1 cellular context compared by ENCODE assay signal in genomic region chr22:24776525-24776924, GRCh38.
TF ChIP-seq lines count a peak whose summit lies in the region.

No MANE protein-coding gene starts in this region.

TF ChIP-seq in GM23338, 12 proteins besides CTCF, POLR2A, EP300 and RAD21 (continued from another document):
- TF ChIP-seq, protein P1, sequence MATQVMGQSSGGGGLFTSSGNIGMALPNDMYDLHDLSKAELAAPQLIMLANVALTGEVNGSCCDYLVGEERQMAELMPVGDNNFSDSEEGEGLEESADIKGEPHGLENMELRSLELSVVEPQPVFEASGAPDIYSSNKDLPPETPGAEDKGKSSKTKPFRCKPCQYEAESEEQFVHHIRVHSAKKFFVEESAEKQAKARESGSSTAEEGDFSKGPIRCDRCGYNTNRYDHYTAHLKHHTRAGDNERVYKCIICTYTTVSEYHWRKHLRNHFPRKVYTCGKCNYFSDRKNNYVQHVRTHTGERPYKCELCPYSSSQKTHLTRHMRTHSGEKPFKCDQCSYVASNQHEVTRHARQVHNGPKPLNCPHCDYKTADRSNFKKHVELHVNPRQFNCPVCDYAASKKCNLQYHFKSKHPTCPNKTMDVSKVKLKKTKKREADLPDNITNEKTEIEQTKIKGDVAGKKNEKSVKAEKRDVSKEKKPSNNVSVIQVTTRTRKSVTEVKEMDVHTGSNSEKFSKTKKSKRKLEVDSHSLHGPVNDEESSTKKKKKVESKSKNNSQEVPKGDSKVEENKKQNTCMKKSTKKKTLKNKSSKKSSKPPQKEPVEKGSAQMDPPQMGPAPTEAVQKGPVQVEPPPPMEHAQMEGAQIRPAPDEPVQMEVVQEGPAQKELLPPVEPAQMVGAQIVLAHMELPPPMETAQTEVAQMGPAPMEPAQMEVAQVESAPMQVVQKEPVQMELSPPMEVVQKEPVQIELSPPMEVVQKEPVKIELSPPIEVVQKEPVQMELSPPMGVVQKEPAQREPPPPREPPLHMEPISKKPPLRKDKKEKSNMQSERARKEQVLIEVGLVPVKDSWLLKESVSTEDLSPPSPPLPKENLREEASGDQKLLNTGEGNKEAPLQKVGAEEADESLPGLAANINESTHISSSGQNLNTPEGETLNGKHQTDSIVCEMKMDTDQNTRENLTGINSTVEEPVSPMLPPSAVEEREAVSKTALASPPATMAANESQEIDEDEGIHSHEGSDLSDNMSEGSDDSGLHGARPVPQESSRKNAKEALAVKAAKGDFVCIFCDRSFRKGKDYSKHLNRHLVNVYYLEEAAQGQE (IDR thresholded peaks at IDR 0.05; ENCODE audit: unreplicated experiment): no peak
- no peak for TF ChIP-seq EZH2phosphoT487 (IDR thresholded peaks at IDR 0.05; ENCODE audit: unreplicated experiment)
- TF ChIP-seq JUNB (IDR thresholded peaks at IDR 0.05; ENCODE audit: unreplicated experiment): no peak
- TF ChIP-seq ZNF114 (CRISPR knock-in tag; IDR thresholded peaks at IDR 0.05): no peak
- TF ChIP-seq ZNF331 (CRISPR knock-in tag; IDR thresholded peaks at IDR 0.05; ENCODE audit: low read depth): no peak
- TF ChIP-seq, protein P2, sequence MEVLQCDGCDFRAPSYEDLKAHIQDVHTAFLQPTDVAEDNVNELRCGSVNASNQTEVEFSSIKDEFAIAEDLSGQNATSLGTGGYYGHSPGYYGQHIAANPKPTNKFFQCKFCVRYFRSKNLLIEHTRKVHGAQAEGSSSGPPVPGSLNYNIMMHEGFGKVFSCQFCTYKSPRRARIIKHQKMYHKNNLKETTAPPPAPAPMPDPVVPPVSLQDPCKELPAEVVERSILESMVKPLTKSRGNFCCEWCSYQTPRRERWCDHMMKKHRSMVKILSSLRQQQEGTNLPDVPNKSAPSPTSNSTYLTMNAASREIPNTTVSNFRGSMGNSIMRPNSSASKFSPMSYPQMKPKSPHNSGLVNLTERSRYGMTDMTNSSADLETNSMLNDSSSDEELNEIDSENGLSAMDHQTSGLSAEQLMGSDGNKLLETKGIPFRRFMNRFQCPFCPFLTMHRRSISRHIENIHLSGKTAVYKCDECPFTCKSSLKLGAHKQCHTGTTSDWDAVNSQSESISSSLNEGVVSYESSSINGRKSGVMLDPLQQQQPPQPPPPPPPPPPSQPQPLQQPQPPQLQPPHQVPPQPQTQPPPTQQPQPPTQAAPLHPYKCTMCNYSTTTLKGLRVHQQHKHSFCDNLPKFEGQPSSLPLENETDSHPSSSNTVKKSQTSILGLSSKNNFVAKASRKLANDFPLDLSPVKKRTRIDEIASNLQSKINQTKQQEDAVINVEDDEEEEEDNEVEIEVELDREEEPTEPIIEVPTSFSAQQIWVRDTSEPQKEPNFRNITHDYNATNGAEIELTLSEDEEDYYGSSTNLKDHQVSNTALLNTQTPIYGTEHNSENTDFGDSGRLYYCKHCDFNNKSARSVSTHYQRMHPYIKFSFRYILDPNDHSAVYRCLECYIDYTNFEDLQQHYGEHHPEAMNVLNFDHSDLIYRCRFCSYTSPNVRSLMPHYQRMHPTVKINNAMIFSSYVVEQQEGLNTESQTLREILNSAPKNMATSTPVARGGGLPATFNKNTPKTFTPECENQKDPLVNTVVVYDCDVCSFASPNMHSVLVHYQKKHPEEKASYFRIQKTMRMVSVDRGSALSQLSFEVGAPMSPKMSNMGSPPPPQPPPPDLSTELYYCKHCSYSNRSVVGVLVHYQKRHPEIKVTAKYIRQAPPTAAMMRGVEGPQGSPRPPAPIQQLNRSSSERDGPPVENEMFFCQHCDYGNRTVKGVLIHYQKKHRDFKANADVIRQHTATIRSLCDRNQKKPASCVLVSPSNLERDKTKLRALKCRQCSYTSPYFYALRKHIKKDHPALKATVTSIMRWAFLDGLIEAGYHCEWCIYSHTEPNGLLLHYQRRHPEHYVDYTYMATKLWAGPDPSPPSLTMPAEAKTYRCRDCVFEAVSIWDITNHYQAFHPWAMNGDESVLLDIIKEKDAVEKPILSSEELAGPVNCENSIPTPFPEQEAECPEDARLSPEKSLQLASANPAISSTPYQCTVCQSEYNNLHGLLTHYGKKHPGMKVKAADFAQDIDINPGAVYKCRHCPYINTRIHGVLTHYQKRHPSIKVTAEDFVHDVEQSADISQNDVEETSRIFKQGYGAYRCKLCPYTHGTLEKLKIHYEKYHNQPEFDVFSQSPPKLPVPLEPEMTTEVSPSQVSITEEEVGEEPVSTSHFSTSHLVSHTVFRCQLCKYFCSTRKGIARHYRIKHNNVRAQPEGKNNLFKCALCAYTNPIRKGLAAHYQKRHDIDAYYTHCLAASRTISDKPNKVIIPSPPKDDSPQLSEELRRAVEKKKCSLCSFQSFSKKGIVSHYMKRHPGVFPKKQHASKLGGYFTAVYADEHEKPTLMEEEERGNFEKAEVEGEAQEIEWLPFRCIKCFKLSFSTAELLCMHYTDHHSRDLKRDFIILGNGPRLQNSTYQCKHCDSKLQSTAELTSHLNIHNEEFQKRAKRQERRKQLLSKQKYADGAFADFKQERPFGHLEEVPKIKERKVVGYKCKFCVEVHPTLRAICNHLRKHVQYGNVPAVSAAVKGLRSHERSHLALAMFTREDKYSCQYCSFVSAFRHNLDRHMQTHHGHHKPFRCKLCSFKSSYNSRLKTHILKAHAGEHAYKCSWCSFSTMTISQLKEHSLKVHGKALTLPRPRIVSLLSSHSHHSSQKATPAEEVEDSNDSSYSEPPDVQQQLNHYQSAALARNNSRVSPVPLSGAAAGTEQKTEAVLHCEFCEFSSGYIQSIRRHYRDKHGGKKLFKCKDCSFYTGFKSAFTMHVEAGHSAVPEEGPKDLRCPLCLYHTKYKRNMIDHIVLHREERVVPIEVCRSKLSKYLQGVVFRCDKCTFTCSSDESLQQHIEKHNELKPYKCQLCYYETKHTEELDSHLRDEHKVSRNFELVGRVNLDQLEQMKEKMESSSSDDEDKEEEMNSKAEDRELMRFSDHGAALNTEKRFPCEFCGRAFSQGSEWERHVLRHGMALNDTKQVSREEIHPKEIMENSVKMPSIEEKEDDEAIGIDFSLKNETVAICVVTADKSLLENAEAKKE (CRISPR knock-in tag; IDR thresholded peaks at IDR 0.05): no peak
- TF ChIP-seq CREB1 (CRISPR knock-in tag; IDR thresholded peaks at IDR 0.05; ENCODE audit: low read depth): no peak
